In the genomic region with DNA sequence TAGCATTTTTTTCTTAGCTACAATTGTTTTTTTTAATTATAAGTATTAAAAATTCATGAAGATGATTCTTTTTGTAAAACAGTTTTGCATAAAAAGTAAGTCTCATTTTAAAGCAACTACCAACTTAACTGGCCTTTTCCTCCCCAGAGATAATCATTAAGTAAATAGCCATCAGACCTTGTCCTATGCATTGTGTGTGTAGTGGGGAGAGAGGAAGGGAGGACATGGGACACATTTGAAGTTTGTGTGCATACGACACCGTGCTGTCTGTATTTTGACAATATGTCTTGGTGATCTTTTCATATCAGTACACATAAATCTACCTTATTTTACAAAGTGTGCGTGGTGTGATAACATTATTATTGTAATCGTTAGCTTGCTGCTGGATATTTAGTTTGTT, we compare ENCODE assay signal across 1 cellular context.
TF ChIP-seq lines count a peak whose summit lies in the region.

No MANE protein-coding gene starts in this region.

TF ChIP-seq in HepG2, 621 proteins besides CTCF, POLR2A, EP300 and RAD21:
- no peak for TF ChIP-seq CBX5 (CRISPR knock-in tag; IDR thresholded peaks at IDR 0.05; ENCODE audit: borderline replicate concordance)
- no peak for TF ChIP-seq FOXK2 (IDR thresholded peaks at IDR 0.05)
- no peak for TF ChIP-seq SOX13 (IDR thresholded peaks at IDR 0.05)
- peak in 1 of 2 experiments; percentile 32; a peak in 1 of 4 replicates for TF ChIP-seq SOX13 (CRISPR knock-in tag; conservative IDR thresholded peaks at IDR 0.05 in 1 of 2, IDR thresholded peaks at IDR 0.05 in 1 of 2)
- TF ChIP-seq, protein P1, sequence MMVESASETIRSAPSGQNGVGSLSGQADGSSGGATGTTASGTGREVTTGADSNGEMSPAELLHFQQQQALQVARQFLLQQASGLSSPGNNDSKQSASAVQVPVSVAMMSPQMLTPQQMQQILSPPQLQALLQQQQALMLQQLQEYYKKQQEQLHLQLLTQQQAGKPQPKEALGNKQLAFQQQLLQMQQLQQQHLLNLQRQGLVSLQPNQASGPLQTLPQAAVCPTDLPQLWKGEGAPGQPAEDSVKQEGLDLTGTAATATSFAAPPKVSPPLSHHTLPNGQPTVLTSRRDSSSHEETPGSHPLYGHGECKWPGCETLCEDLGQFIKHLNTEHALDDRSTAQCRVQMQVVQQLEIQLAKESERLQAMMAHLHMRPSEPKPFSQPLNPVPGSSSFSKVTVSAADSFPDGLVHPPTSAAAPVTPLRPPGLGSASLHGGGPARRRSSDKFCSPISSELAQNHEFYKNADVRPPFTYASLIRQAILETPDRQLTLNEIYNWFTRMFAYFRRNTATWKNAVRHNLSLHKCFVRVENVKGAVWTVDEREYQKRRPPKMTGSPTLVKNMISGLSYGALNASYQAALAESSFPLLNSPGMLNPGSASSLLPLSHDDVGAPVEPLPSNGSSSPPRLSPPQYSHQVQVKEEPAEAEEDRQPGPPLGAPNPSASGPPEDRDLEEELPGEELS (CRISPR knock-in tag; IDR thresholded peaks at IDR 0.05): peak; percentile 24; the same call in 1 of the 2 replicates
- peak; percentile 37; the same call in 1 of the 2 replicates for TF ChIP-seq HNF4A (CRISPR knock-in tag; IDR thresholded peaks at IDR 0.05)
- TF ChIP-seq, protein P2, sequence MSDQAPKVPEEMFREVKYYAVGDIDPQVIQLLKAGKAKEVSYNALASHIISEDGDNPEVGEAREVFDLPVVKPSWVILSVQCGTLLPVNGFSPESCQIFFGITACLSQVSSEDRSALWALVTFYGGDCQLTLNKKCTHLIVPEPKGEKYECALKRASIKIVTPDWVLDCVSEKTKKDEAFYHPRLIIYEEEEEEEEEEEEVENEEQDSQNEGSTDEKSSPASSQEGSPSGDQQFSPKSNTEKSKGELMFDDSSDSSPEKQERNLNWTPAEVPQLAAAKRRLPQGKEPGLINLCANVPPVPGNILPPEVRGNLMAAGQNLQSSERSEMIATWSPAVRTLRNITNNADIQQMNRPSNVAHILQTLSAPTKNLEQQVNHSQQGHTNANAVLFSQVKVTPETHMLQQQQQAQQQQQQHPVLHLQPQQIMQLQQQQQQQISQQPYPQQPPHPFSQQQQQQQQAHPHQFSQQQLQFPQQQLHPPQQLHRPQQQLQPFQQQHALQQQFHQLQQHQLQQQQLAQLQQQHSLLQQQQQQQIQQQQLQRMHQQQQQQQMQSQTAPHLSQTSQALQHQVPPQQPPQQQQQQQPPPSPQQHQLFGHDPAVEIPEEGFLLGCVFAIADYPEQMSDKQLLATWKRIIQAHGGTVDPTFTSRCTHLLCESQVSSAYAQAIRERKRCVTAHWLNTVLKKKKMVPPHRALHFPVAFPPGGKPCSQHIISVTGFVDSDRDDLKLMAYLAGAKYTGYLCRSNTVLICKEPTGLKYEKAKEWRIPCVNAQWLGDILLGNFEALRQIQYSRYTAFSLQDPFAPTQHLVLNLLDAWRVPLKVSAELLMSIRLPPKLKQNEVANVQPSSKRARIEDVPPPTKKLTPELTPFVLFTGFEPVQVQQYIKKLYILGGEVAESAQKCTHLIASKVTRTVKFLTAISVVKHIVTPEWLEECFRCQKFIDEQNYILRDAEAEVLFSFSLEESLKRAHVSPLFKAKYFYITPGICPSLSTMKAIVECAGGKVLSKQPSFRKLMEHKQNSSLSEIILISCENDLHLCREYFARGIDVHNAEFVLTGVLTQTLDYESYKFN (CRISPR knock-in tag; conservative IDR thresholded peaks at IDR 0.05): peak; percentile 50
- TF ChIP-seq ZNF253 (CRISPR knock-in tag; IDR thresholded peaks at IDR 0.05; ENCODE audit: borderline replicate concordance): no peak
- no peak for TF ChIP-seq ZNF570 (CRISPR knock-in tag; IDR thresholded peaks at IDR 0.05; ENCODE audit: borderline replicate concordance)
- TF ChIP-seq FOXA1 (IDR thresholded peaks at IDR 0.05): no peak
- peak; percentile 66 for TF ChIP-seq FOXA1 (CRISPR knock-in tag; IDR thresholded peaks at IDR 0.05)
- TF ChIP-seq SOX6 (IDR thresholded peaks at IDR 0.05): no peak
- 0 out of 2 replicates have a peak, but pooled peaks have one; percentile 14 for TF ChIP-seq SOX6 (CRISPR knock-in tag; IDR thresholded peaks at IDR 0.05)
- no peak for TF ChIP-seq ZNF841 (CRISPR knock-in tag; IDR thresholded peaks at IDR 0.05; ENCODE audit: borderline replicate concordance)
- TF ChIP-seq, protein P3, sequence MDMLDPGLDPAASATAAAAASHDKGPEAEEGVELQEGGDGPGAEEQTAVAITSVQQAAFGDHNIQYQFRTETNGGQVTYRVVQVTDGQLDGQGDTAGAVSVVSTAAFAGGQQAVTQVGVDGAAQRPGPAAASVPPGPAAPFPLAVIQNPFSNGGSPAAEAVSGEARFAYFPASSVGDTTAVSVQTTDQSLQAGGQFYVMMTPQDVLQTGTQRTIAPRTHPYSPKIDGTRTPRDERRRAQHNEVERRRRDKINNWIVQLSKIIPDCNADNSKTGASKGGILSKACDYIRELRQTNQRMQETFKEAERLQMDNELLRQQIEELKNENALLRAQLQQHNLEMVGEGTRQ (IDR thresholded peaks at IDR 0.05; ENCODE audit: low read depth, low read length): no peak
- TF ChIP-seq, protein P3 (CRISPR knock-in tag; IDR thresholded peaks at IDR 0.05; ENCODE audit: borderline replicate concordance): no peak
- TF ChIP-seq SAP130 (CRISPR knock-in tag; IDR thresholded peaks at IDR 0.05; ENCODE audit: low read depth): peak; percentile 36; the same call in 1 of the 2 replicates
- TF ChIP-seq, protein P4, sequence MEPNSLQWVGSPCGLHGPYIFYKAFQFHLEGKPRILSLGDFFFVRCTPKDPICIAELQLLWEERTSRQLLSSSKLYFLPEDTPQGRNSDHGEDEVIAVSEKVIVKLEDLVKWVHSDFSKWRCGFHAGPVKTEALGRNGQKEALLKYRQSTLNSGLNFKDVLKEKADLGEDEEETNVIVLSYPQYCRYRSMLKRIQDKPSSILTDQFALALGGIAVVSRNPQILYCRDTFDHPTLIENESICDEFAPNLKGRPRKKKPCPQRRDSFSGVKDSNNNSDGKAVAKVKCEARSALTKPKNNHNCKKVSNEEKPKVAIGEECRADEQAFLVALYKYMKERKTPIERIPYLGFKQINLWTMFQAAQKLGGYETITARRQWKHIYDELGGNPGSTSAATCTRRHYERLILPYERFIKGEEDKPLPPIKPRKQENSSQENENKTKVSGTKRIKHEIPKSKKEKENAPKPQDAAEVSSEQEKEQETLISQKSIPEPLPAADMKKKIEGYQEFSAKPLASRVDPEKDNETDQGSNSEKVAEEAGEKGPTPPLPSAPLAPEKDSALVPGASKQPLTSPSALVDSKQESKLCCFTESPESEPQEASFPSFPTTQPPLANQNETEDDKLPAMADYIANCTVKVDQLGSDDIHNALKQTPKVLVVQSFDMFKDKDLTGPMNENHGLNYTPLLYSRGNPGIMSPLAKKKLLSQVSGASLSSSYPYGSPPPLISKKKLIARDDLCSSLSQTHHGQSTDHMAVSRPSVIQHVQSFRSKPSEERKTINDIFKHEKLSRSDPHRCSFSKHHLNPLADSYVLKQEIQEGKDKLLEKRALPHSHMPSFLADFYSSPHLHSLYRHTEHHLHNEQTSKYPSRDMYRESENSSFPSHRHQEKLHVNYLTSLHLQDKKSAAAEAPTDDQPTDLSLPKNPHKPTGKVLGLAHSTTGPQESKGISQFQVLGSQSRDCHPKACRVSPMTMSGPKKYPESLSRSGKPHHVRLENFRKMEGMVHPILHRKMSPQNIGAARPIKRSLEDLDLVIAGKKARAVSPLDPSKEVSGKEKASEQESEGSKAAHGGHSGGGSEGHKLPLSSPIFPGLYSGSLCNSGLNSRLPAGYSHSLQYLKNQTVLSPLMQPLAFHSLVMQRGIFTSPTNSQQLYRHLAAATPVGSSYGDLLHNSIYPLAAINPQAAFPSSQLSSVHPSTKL (CRISPR knock-in tag; IDR thresholded peaks at IDR 0.05): peak; percentile 16; the same call in 1 of the 2 replicates
- TF ChIP-seq SOX5 (CRISPR knock-in tag; IDR thresholded peaks at IDR 0.05; ENCODE audit: borderline replicate concordance): peak; percentile 24; the same call in 1 of the 2 replicates
- TF ChIP-seq TP53 (CRISPR knock-in tag; conservative IDR thresholded peaks at IDR 0.05): no peak
- TF ChIP-seq ZNF510 (CRISPR knock-in tag; IDR thresholded peaks at IDR 0.05; ENCODE audit: low read depth): no peak
- peak; percentile 63 for TF ChIP-seq FOXA3 (CRISPR knock-in tag; IDR thresholded peaks at IDR 0.05)
- TF ChIP-seq ZFP90 (CRISPR knock-in tag; IDR thresholded peaks at IDR 0.05; ENCODE audit: borderline replicate concordance): no peak
- TF ChIP-seq MIXL1 (CRISPR knock-in tag; IDR thresholded peaks at IDR 0.05): peak; percentile 73
- TF ChIP-seq, protein P5, sequence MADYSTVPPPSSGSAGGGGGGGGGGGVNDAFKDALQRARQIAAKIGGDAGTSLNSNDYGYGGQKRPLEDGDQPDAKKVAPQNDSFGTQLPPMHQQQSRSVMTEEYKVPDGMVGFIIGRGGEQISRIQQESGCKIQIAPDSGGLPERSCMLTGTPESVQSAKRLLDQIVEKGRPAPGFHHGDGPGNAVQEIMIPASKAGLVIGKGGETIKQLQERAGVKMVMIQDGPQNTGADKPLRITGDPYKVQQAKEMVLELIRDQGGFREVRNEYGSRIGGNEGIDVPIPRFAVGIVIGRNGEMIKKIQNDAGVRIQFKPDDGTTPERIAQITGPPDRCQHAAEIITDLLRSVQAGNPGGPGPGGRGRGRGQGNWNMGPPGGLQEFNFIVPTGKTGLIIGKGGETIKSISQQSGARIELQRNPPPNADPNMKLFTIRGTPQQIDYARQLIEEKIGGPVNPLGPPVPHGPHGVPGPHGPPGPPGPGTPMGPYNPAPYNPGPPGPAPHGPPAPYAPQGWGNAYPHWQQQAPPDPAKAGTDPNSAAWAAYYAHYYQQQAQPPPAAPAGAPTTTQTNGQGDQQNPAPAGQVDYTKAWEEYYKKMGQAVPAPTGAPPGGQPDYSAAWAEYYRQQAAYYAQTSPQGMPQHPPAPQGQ (CRISPR knock-in tag; IDR thresholded peaks at IDR 0.05; ENCODE audit: borderline replicate concordance): no peak
- TF ChIP-seq, protein P6, sequence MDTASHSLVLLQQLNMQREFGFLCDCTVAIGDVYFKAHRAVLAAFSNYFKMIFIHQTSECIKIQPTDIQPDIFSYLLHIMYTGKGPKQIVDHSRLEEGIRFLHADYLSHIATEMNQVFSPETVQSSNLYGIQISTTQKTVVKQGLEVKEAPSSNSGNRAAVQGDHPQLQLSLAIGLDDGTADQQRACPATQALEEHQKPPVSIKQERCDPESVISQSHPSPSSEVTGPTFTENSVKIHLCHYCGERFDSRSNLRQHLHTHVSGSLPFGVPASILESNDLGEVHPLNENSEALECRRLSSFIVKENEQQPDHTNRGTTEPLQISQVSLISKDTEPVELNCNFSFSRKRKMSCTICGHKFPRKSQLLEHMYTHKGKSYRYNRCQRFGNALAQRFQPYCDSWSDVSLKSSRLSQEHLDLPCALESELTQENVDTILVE (CRISPR knock-in tag; IDR thresholded peaks at IDR 0.05): no peak
- TF ChIP-seq FOXO1 (CRISPR knock-in tag; IDR thresholded peaks at IDR 0.05): no peak
- TF ChIP-seq NONO (IDR thresholded peaks at IDR 0.05): no peak
- no peak for TF ChIP-seq NONO (CRISPR knock-in tag; conservative IDR thresholded peaks at IDR 0.05)
